Comparison of ENCODE assay signal across 12 cellular contexts in genomic region chr11:73965076-73965763, GRCh38. TPM values are rescaled to one million over a fixed set of nuclear protein-coding genes. Genes with fewer than 3 reads are reported as not detected.
DNase-seq lines count a peak whose midpoint lies in the region; ATAC-seq and TF ChIP-seq lines count a peak whose summit lies in the region.
"Had no signal": no experiment of that assay in that cellular context is flagged by ENCODE, and none has a peak within 500 bp of the region (broad histone marks: within the 10 kb centered on the region; RNA-seq: fewer than 3 reads in every experiment).

No MANE protein-coding gene starts in this region.

- peaks cover 6% of the 10 kb centered on the region for H3K4me1 ChIP-seq in left ventricle myocardium inferior
- H3K4me1 ChIP-seq: prostate gland had no signal

- H3K4me3 ChIP-seq in left ventricle myocardium inferior = no peak overlapping the region
- H3K4me3 ChIP-seq: mucosa of descending colon, prostate gland had no signal

- ATAC-seq in activated T-helper 17 cell treated with anti-CD3 and anti-CD28 coated beads, Interleukin-2, amount 50 U/mL, for 72 hours (replicated peaks) = no peak
- ATAC-seq in HG02642 (IDR thresholded peaks at IDR 0.05; ENCODE audit: poor library complexity, unreplicated experiment) = no peak

- peak overlapping the region; percentile 41 for H3K4me3 Mint-ChIP-seq in activated T-helper 17 cell treated with anti-CD3 and anti-CD28 coated beads, Interleukin-2, amount 50 U/mL, for 72 hours
- no peak overlapping the region for H3K4me3 Mint-ChIP-seq in CD14-positive monocyte
- H3K4me3 Mint-ChIP-seq in activated T-cell treated with anti-CD3 and anti-CD28 coated beads, Interleukin-2, amount 50 U/mL, for 24 hours = no peak overlapping the region

- no peaks in the 10 kb centered on the region for H3K27me3 Mint-ChIP-seq in activated T-helper 17 cell treated with anti-CD3 and anti-CD28 coated beads, Interleukin-2, amount 50 U/mL, for 72 hours
- peaks cover 5 to 17% (median 6%) of the 10 kb centered on the region in 3 donors for H3K27me3 Mint-ChIP-seq in CD14-positive monocyte (ENCODE audit: low read depth in 3 of 3)
- no peaks in the 10 kb centered on the region for H3K27me3 Mint-ChIP-seq in activated T-cell treated with anti-CD3 and anti-CD28 coated beads, Interleukin-2, amount 50 U/mL, for 24 hours
- H3K27me3 Mint-ChIP-seq: activated naive CD8-positive, alpha-beta T cell treated with anti-CD3 and anti-CD28 coated beads for 36 hours had no signal

- H3K36me3 ChIP-seq in left ventricle myocardium inferior = no peaks in the 10 kb centered on the region
- H3K36me3 ChIP-seq: prostate gland had no signal

- no peak for TF ChIP-seq CTCF in left ventricle myocardium inferior (IDR thresholded peaks at IDR 0.05; ENCODE audit: borderline replicate concordance)
- TF ChIP-seq CTCF in CD14-positive monocyte (IDR thresholded peaks at IDR 0.05) = no peak

- no peaks in the 10 kb centered on the region for H3K27me3 ChIP-seq in left ventricle myocardium inferior (ENCODE audit: low read depth)

- DNase-seq in cardiac septum (ENCODE audit: low spot score) (peak; percentile 43), left ventricle myocardium inferior (no peak), HT1080 (ENCODE audit: low read depth) (peak; percentile 26), inferior parietal cortex (ENCODE audit: extremely low spot score) (no peak), CD14-positive monocyte (ENCODE audit: low spot score) (no peak)
- no peak for DNase-seq in activated T-cell treated with anti-CD3 and anti-CD28 coated beads, Interleukin-2, amount 50 U/mL, for 24 hours
- DNase-seq: cortex of kidney had no signal

- no peak overlapping the region for H3K27ac Mint-ChIP-seq in activated T-helper 17 cell treated with anti-CD3 and anti-CD28 coated beads, Interleukin-2, amount 50 U/mL, for 72 hours
- H3K27ac Mint-ChIP-seq in CD14-positive monocyte = no peak overlapping the region
- H3K27ac Mint-ChIP-seq in activated T-cell treated with anti-CD3 and anti-CD28 coated beads, Interleukin-2, amount 50 U/mL, for 24 hours = no peak overlapping the region

- no peaks in the 10 kb centered on the region for H3K9me3 Mint-ChIP-seq in activated T-helper 17 cell treated with anti-CD3 and anti-CD28 coated beads, Interleukin-2, amount 50 U/mL, for 72 hours
- H3K9me3 Mint-ChIP-seq in CD14-positive monocyte = no peaks in the 10 kb centered on the region
- H3K9me3 Mint-ChIP-seq in activated T-cell treated with anti-CD3 and anti-CD28 coated beads, Interleukin-2, amount 50 U/mL, for 24 hours = no peaks in the 10 kb centered on the region
- H3K9me3 Mint-ChIP-seq: activated naive CD8-positive, alpha-beta T cell treated with anti-CD3 and anti-CD28 coated beads for 36 hours had no signal

- no peak overlapping the region for H3K27ac ChIP-seq in left ventricle myocardium inferior (replicated peaks)
- H3K27ac ChIP-seq: prostate gland had no signal

- no peaks in the 10 kb centered on the region for H3K36me3 Mint-ChIP-seq in activated T-helper 17 cell treated with anti-CD3 and anti-CD28 coated beads, Interleukin-2, amount 50 U/mL, for 72 hours (ENCODE audit: low read depth)
- no peaks in the 10 kb centered on the region for H3K36me3 Mint-ChIP-seq in CD14-positive monocyte
- H3K36me3 Mint-ChIP-seq in activated T-cell treated with anti-CD3 and anti-CD28 coated beads, Interleukin-2, amount 50 U/mL, for 24 hours (ENCODE audit: low read depth) = no peaks in the 10 kb centered on the region
- H3K36me3 Mint-ChIP-seq: activated naive CD8-positive, alpha-beta T cell treated with anti-CD3 and anti-CD28 coated beads for 36 hours had no signal

- H3K9me3 ChIP-seq in left ventricle myocardium inferior (replicated peaks) = no peaks in the 10 kb centered on the region
- H3K9me3 ChIP-seq: mucosa of descending colon, prostate gland had no signal

- H3K4me1 Mint-ChIP-seq in activated T-helper 17 cell treated with anti-CD3 and anti-CD28 coated beads, Interleukin-2, amount 50 U/mL, for 72 hours = peaks cover 21% of the 10 kb centered on the region
- H3K4me1 Mint-ChIP-seq in CD14-positive monocyte = peaks cover 6% of the 10 kb centered on the region
- H3K4me1 Mint-ChIP-seq in activated T-cell treated with anti-CD3 and anti-CD28 coated beads, Interleukin-2, amount 50 U/mL, for 24 hours (ENCODE audit: low read depth) = peaks cover 51% of the 10 kb centered on the region

- intact Hi-C loops in cardiac septum (cut with DNase I) = loop anchor here (10.0 kb wide), 2 partner anchors 130 to 360 kb away; no protein-coding TSS in a partner anchor
- intact Hi-C loops in left ventricle myocardium inferior (cut with micrococcal nuclease) = loop anchor here (10.0 kb wide), 1 partner anchor 110 kb away; no protein-coding TSS in a partner anchor
- intact Hi-C loops in CD14-positive monocyte (cut with micrococcal nuclease) = loop anchor here in 1 of 2 donors (10.0 kb wide), 1 partner anchor 210 kb away; the partner anchor contains the start of genes C2CD3 and PPME1

RNA-seq across cellular contexts. Expression of gene DNAJB13, which starts 14.4 kb away (rescaled TPM):
- total RNA-seq in cardiac septum = not detected
- total RNA-seq in left ventricle myocardium inferior = not detected
- total RNA-seq in HT1080 (2014; rRNA removed; shearing (Covaris generic)) = 0.07 and 0.13 TPM in 2 replicates
- polyA plus RNA-seq in HT1080 (2015; cell fraction: cytosol; rRNA removed) = not detected in 2 replicates
- 0.38 and 0.83 TPM in 2 replicates for polyA plus RNA-seq in HT1080 (2015; cell fraction: nucleus; rRNA removed)
- total RNA-seq in activated T-helper 17 cell treated with anti-CD3 and anti-CD28 coated beads, Interleukin-2, amount 50 U/mL, for 72 hours = 1 to 10 TPM in 1 of 2 donors, not detected in 1; 1.2 TPM
- polyA plus RNA-seq in CD14-positive monocyte = not detected
- total RNA-seq: mucosa of descending colon had no signal

RNA-seq across cellular contexts. Expression of gene UCP2, which starts 17.4 kb away (rescaled TPM):
- total RNA-seq in cardiac septum (12.0 TPM), left ventricle myocardium inferior (23.4 TPM)
- total RNA-seq in HT1080 (2014; rRNA removed; shearing (Covaris generic)) = not detected in 2 replicates
- 0.28 TPM in 1 of 2 replicates, not detected in the other for polyA plus RNA-seq in HT1080 (2015; cell fraction: cytosol; rRNA removed)
- polyA plus RNA-seq in HT1080 (2015; cell fraction: nucleus; rRNA removed) = not detected in 2 replicates
- 100 to 1,000 TPM; 199 to 269 TPM for total RNA-seq in activated T-helper 17 cell treated with anti-CD3 and anti-CD28 coated beads, Interleukin-2, amount 50 U/mL, for 72 hours
- 100 to 1,000 TPM; 649 to 665 TPM for polyA plus RNA-seq in CD14-positive monocyte

RNA-seq across cellular contexts. Expression of gene UCP3, which starts 43.7 kb away (rescaled TPM):
- total RNA-seq in cardiac septum (0.54 TPM), left ventricle myocardium inferior (2.7 TPM)
- 0.29 and 0.43 TPM in 2 replicates for total RNA-seq in HT1080 (2014; rRNA removed; shearing (Covaris generic))
- 0.10 and 0.55 TPM in 2 replicates for polyA plus RNA-seq in HT1080 (2015; cell fraction: cytosol; rRNA removed)
- 0.91 and 1.4 TPM in 2 replicates for polyA plus RNA-seq in HT1080 (2015; cell fraction: nucleus; rRNA removed)
- 1 to 10 TPM; 4.3 to 6.6 TPM for total RNA-seq in activated T-helper 17 cell treated with anti-CD3 and anti-CD28 coated beads, Interleukin-2, amount 50 U/mL, for 72 hours
- polyA plus RNA-seq in CD14-positive monocyte = not detected

Comparison
In these comparisons a context has a peak if more than half of its experiments do, and no peak if none do; other contexts are left out.
1. DNase-seq: peak in cardiac septum (single experiment) and HT1080 (single experiment); none in left ventricle myocardium inferior (single experiment), inferior parietal cortex (single experiment), CD14-positive monocyte (single experiment) and activated T-cell treated with anti-CD3 and anti-CD28 coated beads, Interleukin-2, amount 50 U/mL, for 24 hours (single experiment).
2. RNA of gene UCP2, which starts 17.4 kb away (total RNA-seq): 199 to 269 TPM in activated T-helper 17 cell treated with anti-CD3 and anti-CD28 coated beads, Interleukin-2, amount 50 U/mL, for 72 hours, 23.4 TPM in left ventricle myocardium inferior (single experiment) and 12.0 TPM in cardiac septum (single experiment); not detected in HT1080; every median in the first group is over 10 times any median in the second.